Comparison of ENCODE assay signal across 3 cellular contexts in the genomic region with DNA sequence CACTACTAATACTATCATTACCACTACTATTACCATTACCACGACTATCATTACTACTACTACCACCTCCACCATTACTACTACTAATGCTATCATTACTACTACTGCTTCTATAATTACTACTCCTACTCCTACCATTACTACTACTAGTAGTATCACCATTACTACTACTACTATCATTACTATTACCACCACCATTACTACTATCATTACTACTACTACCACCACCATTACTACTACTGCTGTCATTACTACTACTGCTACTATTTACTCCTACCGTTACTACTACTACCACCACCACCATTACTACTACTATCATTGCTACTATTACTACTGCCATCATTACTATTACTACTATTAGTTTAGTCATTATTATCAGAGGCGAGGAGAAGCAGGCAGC.
A peak's percentile ranks its signal among the peaks of the same experiment; 100 is the strongest.
TF ChIP-seq lines count a peak whose summit lies in the region.

No MANE protein-coding gene starts in this region.

TF ChIP-seq in HEK293, 187 proteins besides CTCF, POLR2A, EP300 and RAD21 (continued from another document):
- TF ChIP-seq RBAK (tag by site-specific recombination; IDR thresholded peaks at IDR 0.05), result no peak
- TF ChIP-seq GLI4 (tag by site-specific recombination; IDR thresholded peaks at IDR 0.05), result 0 out of 2 replicates have a peak, but pooled peaks have one; percentile 23
- no peak for TF ChIP-seq ZNF10 (tag by site-specific recombination; IDR thresholded peaks at IDR 0.05)
- TF ChIP-seq, protein P1, sequence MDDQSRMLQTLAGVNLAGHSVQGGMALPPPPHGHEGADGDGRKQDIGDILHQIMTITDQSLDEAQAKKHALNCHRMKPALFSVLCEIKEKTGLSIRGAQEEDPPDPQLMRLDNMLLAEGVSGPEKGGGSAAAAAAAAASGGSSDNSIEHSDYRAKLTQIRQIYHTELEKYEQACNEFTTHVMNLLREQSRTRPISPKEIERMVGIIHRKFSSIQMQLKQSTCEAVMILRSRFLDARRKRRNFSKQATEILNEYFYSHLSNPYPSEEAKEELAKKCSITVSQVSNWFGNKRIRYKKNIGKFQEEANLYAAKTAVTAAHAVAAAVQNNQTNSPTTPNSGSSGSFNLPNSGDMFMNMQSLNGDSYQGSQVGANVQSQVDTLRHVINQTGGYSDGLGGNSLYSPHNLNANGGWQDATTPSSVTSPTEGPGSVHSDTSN (CRISPR knock-in tag; IDR thresholded peaks at IDR 0.05), result no peak
- TF ChIP-seq REPIN1 (tag by site-specific recombination; IDR thresholded peaks at IDR 0.05; ENCODE audit: low read depth), result peak; percentile 64; the same call in 1 of the 2 replicates
- TF ChIP-seq ZNF623 (tag by site-specific recombination; IDR thresholded peaks at IDR 0.05), result no peak
- TF ChIP-seq ZNF311 (tag by site-specific recombination; IDR thresholded peaks at IDR 0.05; ENCODE audit: borderline replicate concordance), result peak; percentile 67; the same call in 1 of the 2 replicates
- TF ChIP-seq ZNF670 (tag by site-specific recombination; IDR thresholded peaks at IDR 0.05; ENCODE audit: low read depth), result no peak
- no peak for TF ChIP-seq ZSCAN18 (tag by site-specific recombination; IDR thresholded peaks at IDR 0.05)
- TF ChIP-seq ZNF544 (tag by site-specific recombination; IDR thresholded peaks at IDR 0.05), result 0 out of 2 replicates have a peak, but pooled peaks have one; percentile 41
- no peak for TF ChIP-seq ZBTB20 (tag by site-specific recombination; IDR thresholded peaks at IDR 0.05)
TF ChIP-seq in HEK293: peak in this region for 5.

TF ChIP-seq in WTC11, 78 proteins besides CTCF, POLR2A, EP300 and RAD21 (continued from another document):
- TF ChIP-seq AR (CRISPR knock-in tag; IDR thresholded peaks at IDR 0.05), result no peak
- no peak for TF ChIP-seq AFF4 (CRISPR knock-in tag; IDR thresholded peaks at IDR 0.05; ENCODE audit: borderline replicate concordance)
- no peak for TF ChIP-seq SP1 (CRISPR knock-in tag; conservative IDR thresholded peaks at IDR 0.05)
- TF ChIP-seq FOXK1 (CRISPR knock-in tag; IDR thresholded peaks at IDR 0.05), result no peak
- no peak for TF ChIP-seq CBFB (CRISPR knock-in tag; IDR thresholded peaks at IDR 0.05; ENCODE audit: low read depth)
- TF ChIP-seq OVOL2 (CRISPR knock-in tag; IDR thresholded peaks at IDR 0.05; ENCODE audit: borderline replicate concordance), result 0 out of 2 replicates have a peak, but pooled peaks have one; percentile 16
- TF ChIP-seq MXD4 (CRISPR knock-in tag; IDR thresholded peaks at IDR 0.05; ENCODE audit: borderline replicate concordance), result no peak

TF ChIP-seq in K562, 482 proteins besides CTCF, POLR2A, EP300 and RAD21 (continued from another document and continues in another):
- TF ChIP-seq HNRNPLL (IDR thresholded peaks at IDR 0.05; ENCODE audit: low read depth, low read length, poor library complexity, severe bottlenecking), result no peak
- TF ChIP-seq, protein P2, sequence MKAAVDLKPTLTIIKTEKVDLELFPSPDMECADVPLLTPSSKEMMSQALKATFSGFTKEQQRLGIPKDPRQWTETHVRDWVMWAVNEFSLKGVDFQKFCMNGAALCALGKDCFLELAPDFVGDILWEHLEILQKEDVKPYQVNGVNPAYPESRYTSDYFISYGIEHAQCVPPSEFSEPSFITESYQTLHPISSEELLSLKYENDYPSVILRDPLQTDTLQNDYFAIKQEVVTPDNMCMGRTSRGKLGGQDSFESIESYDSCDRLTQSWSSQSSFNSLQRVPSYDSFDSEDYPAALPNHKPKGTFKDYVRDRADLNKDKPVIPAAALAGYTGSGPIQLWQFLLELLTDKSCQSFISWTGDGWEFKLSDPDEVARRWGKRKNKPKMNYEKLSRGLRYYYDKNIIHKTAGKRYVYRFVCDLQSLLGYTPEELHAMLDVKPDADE (conservative IDR thresholded peaks at IDR 0.05; ENCODE audit: control insufficient read depth, low read depth, low read length), result no peak
- no peak for TF ChIP-seq NBN (IDR thresholded peaks at IDR 0.05; ENCODE audit: low read depth)
- no peak for TF ChIP-seq HDAC8 (tag; IDR thresholded peaks at IDR 0.05)
- TF ChIP-seq PRDM10 (IDR thresholded peaks at IDR 0.05; ENCODE audit: partially characterized antibody), result peak; percentile 9
- TF ChIP-seq ZNF589 (CRISPR knock-in tag; IDR thresholded peaks at IDR 0.05; ENCODE audit: low read depth), result peak; percentile 94
- peak; percentile 38; the same call in 1 of the 2 replicates for TF ChIP-seq EHMT2 (IDR thresholded peaks at IDR 0.05)
- no peak for TF ChIP-seq GABPA (tag; conservative IDR thresholded peaks at IDR 0.05; ENCODE audit: low read depth)
- no peak; the same call in 1 of the 2 replicates for TF ChIP-seq ZBTB40 (IDR thresholded peaks at IDR 0.05)
- TF ChIP-seq ZBTB40 (CRISPR knock-in tag; IDR thresholded peaks at IDR 0.05), result no peak
- no peak for TF ChIP-seq ATF2 (CRISPR knock-in tag; IDR thresholded peaks at IDR 0.05)
- TF ChIP-seq CTBP1 (IDR thresholded peaks at IDR 0.05; ENCODE audit: borderline replicate concordance), result no peak
- TF ChIP-seq DMBX1 (CRISPR knock-in tag; IDR thresholded peaks at IDR 0.05; ENCODE audit: borderline replicate concordance), result peak; percentile 69; the same call in 1 of the 2 replicates
- TF ChIP-seq GATAD2A (IDR thresholded peaks at IDR 0.05), result 0 out of 2 replicates have a peak, but pooled peaks have one; percentile 70
- TF ChIP-seq ZNF583 (CRISPR knock-in tag; IDR thresholded peaks at IDR 0.05), result no peak
- TF ChIP-seq MAFG (tag; conservative IDR thresholded peaks at IDR 0.05), result no peak
- no peak for TF ChIP-seq TRIM28 (IDR thresholded peaks at IDR 0.05)
- peak; percentile 33 for TF ChIP-seq ARHGAP35 (IDR thresholded peaks at IDR 0.05; ENCODE audit: partially characterized antibody)
- no peak for TF ChIP-seq CBFB (CRISPR knock-in tag; IDR thresholded peaks at IDR 0.05)
- no peak for TF ChIP-seq ARID3B (CRISPR knock-in tag; IDR thresholded peaks at IDR 0.05; ENCODE audit: borderline replicate concordance)
